9 cellular contexts compared by ENCODE assay signal in the genomic region with DNA sequence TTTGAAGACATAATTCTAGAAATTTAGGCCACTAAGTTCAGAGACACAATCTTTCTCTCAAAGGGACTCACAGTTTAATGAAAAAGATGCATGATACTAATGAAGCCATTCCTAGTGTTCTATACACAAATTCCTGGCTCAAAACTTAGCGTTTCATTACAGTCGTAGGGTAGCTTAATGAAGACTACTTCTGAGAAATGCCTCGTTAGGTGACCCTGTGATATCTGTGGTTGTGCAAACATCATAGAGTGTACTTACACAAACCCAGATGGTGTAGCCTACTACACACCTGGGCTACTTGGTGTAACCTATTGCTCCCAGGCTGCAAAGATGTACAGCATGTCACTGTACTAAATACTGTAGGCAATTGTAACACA. TPM values are rescaled to one million over a fixed set of nuclear protein-coding genes. Genes with fewer than 3 reads are reported as not detected.
DNase-seq lines count a peak whose midpoint lies in the region; ATAC-seq, FAIRE-seq and TF ChIP-seq lines count a peak whose summit lies in the region.
"Had no signal": no experiment of that assay in that cellular context is flagged by ENCODE, and none has a peak within 500 bp of the region (broad histone marks: within the 10 kb centered on the region; RNA-seq: fewer than 3 reads in every experiment).

No MANE protein-coding gene starts in this region.

- no peaks in the 10 kb centered on the region for H3F3A ChIP-seq in DOHH2 (ENCODE audit: control insufficient read depth, insufficient read depth)

- no peak for DNase-seq in IMR-90
- DNase-seq in breast epithelium (ENCODE audit: low spot score in 2 of 2), result no peak
- no peak for DNase-seq in trophoblast cell
- DNase-seq in amniotic stem cell (lab: John Stamatoyannopoulos, UW), result no peak
- no peak for DNase-seq in GM12892 (ENCODE audit: insufficient read length)
- no peak for DNase-seq in NCI-H748 (lab: John Stamatoyannopoulos, UW; ENCODE audit: unreplicated experiment)
- no peak for DNase-seq in stimulated activated CD4-positive, alpha-beta T cell treated with anti-CD3 and anti-CD28 coated beads, Interleukin-1b, Interleukin-23, amount 100 ng/mL, for 48 hours

- POLR2A ChIA-PET in IMR-90 (lab: Charles Lee; ENCODE audit: unreplicated experiment), result no interaction called here

- H3K9me3 ChIP-seq in DOHH2 (ENCODE audit: control insufficient read depth, insufficient read depth, low read length), result peaks cover 4% of the 10 kb centered on the region; the same call in 1 of the 2 replicates
- H3K9me3 ChIP-seq in IMR-90 (ENCODE audit: control insufficient read depth, insufficient read depth, low read length), result no peaks in the 10 kb centered on the region
- H3K9me3 ChIP-seq in breast epithelium, result no peaks in the 10 kb centered on the region
- H3K9me3 ChIP-seq in trophoblast cell (ENCODE audit: insufficient read depth, low read depth, low read length), result no peaks in the 10 kb centered on the region

- H3K27me3 ChIP-seq in DOHH2 (ENCODE audit: control insufficient read depth, low read length) (no peaks in the 10 kb centered on the region), IMR-90 (ENCODE audit: control insufficient read depth, insufficient read depth, low read length) (no peaks in the 10 kb centered on the region; the same call in 1 of the 2 replicates), breast epithelium (no peaks in the 10 kb centered on the region), trophoblast cell (ENCODE audit: insufficient read depth, low read length) (no peaks in the 10 kb centered on the region)

- dilution Hi-C loops in IMR-90 (cut with HindIII; ENCODE audit: low sequenced_read_pairs, unreplicated experiment), result no loop called here

- H4K91ac ChIP-seq in IMR-90 (ENCODE audit: insufficient read depth, low read depth, low read length), result no peak overlapping the region
- no peak overlapping the region for H4K91ac ChIP-seq in trophoblast cell (ENCODE audit: low read depth, low read length)

- H4K8ac ChIP-seq in IMR-90 (ENCODE audit: low read depth in 2 of 2, low read length in 2 of 2), result peak overlapping the region; percentile 33 to 49; a peak in 3 of 4 replicates
- peak overlapping the region; percentile 7 for H4K8ac ChIP-seq in trophoblast cell (ENCODE audit: low read depth, low read length)

- H3K79me2 ChIP-seq in DOHH2 (ENCODE audit: control insufficient read depth, low read length) (peaks cover 45% of the 10 kb centered on the region), trophoblast cell (ENCODE audit: control insufficient read depth, insufficient read depth, low read length, poor library complexity) (peaks cover 7% of the 10 kb centered on the region)

- H3K4me1 ChIP-seq in DOHH2 (ENCODE audit: control insufficient read depth, low read length) (peaks cover 21% of the 10 kb centered on the region), IMR-90 (ENCODE audit: control insufficient read depth, insufficient read depth, low read length) (peaks cover 2% of the 10 kb centered on the region; the same call in 1 of the 2 replicates), breast epithelium (no peaks in the 10 kb centered on the region), trophoblast cell (ENCODE audit: control insufficient read depth in 1 of 2, insufficient read depth in 2 of 2, low read length in 2 of 2) (no peaks in the 10 kb centered on the region)

- H3K9ac ChIP-seq in IMR-90 (ENCODE audit: low read depth, low read length) (no peak overlapping the region), trophoblast cell (ENCODE audit: low read length) (no peak overlapping the region)

- no peak overlapping the region for H2BK20ac ChIP-seq in IMR-90 (ENCODE audit: low read depth, low read length)

- TF ChIP-seq CTCF in DOHH2 (IDR thresholded peaks at IDR 0.05; ENCODE audit: low read depth, low read length, poor library complexity, severe bottlenecking) (no peak), IMR-90 (conservative IDR thresholded peaks at IDR 0.05; ENCODE audit: low read depth, low read length) (no peak), breast epithelium (IDR thresholded peaks at IDR 0.05) (no peak)

- BruUV-seq in IMR-90 (replicated peaks; lab: Mats Ljungman, UMichigan), result no TSS peak

- H2BK12ac ChIP-seq in trophoblast cell (ENCODE audit: low read length), result no peak overlapping the region

- no peaks in the 10 kb centered on the region; the same call in 1 of the 2 replicates for H3K9me1 ChIP-seq in IMR-90 (ENCODE audit: insufficient read depth, low read length)

- H2BK5ac ChIP-seq in IMR-90 (ENCODE audit: low read depth, low read length, poor library complexity, severe bottlenecking), result no peak overlapping the region
- H2BK5ac ChIP-seq in trophoblast cell (ENCODE audit: low read depth, low read length, poor library complexity), result no peak overlapping the region

- in situ Hi-C loops in IMR-90 (cut with MboI; ENCODE audit: low sequenced_read_pairs), result no loop called here

- H3K14ac ChIP-seq in IMR-90 (replicated peaks; ENCODE audit: low read depth, low read length) (no peak overlapping the region), trophoblast cell (ENCODE audit: low read length) (no peak overlapping the region)

- H2AK5ac ChIP-seq in IMR-90 (ENCODE audit: low read depth, low read length), result no peak overlapping the region
- no peak overlapping the region for H2AK5ac ChIP-seq in trophoblast cell (ENCODE audit: low read length)

- ATAC-seq in IMR-90 (ENCODE audit: low read depth), result no peak

- H3K27ac ChIP-seq in DOHH2 (ENCODE audit: low read depth, low read length) (no peak overlapping the region), IMR-90 (ENCODE audit: insufficient read depth, low read length) (no peak overlapping the region), breast epithelium (peak overlapping the region; percentile 82 to 85), trophoblast cell (ENCODE audit: low read depth, low read length) (no peak overlapping the region)

- H3K56ac ChIP-seq in IMR-90 (ENCODE audit: extremely low read depth, insufficient read depth, low read length), result no peak overlapping the region

- FAIRE-seq in GM12892 (lab: Jason Lieb, UNC), result no peak
- FAIRE-seq: urothelium cell line had no signal

- H2AK9ac ChIP-seq in IMR-90 (replicated peaks; ENCODE audit: low read depth, low read length, poor library complexity), result no peak overlapping the region

- H2AFZ ChIP-seq in IMR-90 (replicated peaks; ENCODE audit: low read length, poor library complexity), result peak overlapping the region; percentile 26
- H2AFZ ChIP-seq in trophoblast cell (ENCODE audit: insufficient read depth, low read length, poor library complexity), result no peak overlapping the region

- H2BK120ac ChIP-seq in IMR-90 (ENCODE audit: low read depth, low read length) (no peak overlapping the region), trophoblast cell (ENCODE audit: insufficient read depth, low read length, poor library complexity) (no peak overlapping the region)

- WGBS in IMR-90 (ENCODE audit: extremely low coverage in 2 of 2, insufficient read length in 1 of 2), 2 experiments, result no CpG with 5 or more reads among the region's 3 CpGs
- WGBS in trophoblast cell (ENCODE audit: extremely low coverage, insufficient coverage, insufficient read length), result no CpG with 5 or more reads among the region's 3 CpGs

- CTCF ChIA-PET in IMR-90 (lab: Yijun Ruan, JAX), result interaction anchor here (1.0 to 1.1 kb wide), 2 partner anchors 8 to 352 kb away, joined by 3 read pairs; no protein-coding TSS in a partner anchor

- H3K18ac ChIP-seq in IMR-90 (ENCODE audit: low read depth, low read length), result no peak overlapping the region
- H3K18ac ChIP-seq in trophoblast cell (ENCODE audit: low read length), result no peak overlapping the region

- H3K9me2 ChIP-seq in DOHH2 (replicated peaks; ENCODE audit: control insufficient read depth, low read length), result no peaks in the 10 kb centered on the region

- H2BK15ac ChIP-seq in IMR-90 (ENCODE audit: low read depth, low read length), result no peak overlapping the region

- H3K4me2 ChIP-seq in DOHH2 (ENCODE audit: low read length) (peak overlapping the region; percentile 52), IMR-90 (ENCODE audit: low read depth, low read length) (no peak overlapping the region), trophoblast cell (ENCODE audit: low read length) (peak overlapping the region; percentile 11)

- H3K4me3 ChIP-seq in DOHH2 (ENCODE audit: low read length) (peak overlapping the region; percentile 97), IMR-90 (ENCODE audit: insufficient read depth, low read depth, low read length) (no peak overlapping the region), breast epithelium (peak overlapping the region; percentile 78 to 87 (median 79)), trophoblast cell (ENCODE audit: low read depth, low read length) (no peak overlapping the region)

- TF ChIP-seq RAD21 in IMR-90 (IDR thresholded peaks at IDR 0.05; ENCODE audit: low read length), result no peak

- H4K12ac ChIP-seq in trophoblast cell (ENCODE audit: low read depth, low read length), result no peak overlapping the region

- H3K4ac ChIP-seq in IMR-90 (ENCODE audit: low read depth, low read length), result no peak overlapping the region
- no peak overlapping the region for H3K4ac ChIP-seq in trophoblast cell (ENCODE audit: low read depth, low read length)

- peaks cover 7 to 30% of the 10 kb centered on the region in 2 experiments; a peak in 3 of 4 replicates for H3K79me1 ChIP-seq in IMR-90 (ENCODE audit: low read depth in 1 of 2, low read length in 2 of 2)
- peaks cover 2% of the 10 kb centered on the region for H3K79me1 ChIP-seq in trophoblast cell (ENCODE audit: low read length)

- H4K20me1 ChIP-seq in DOHH2 (ENCODE audit: control insufficient read depth, insufficient read depth, low read depth, low read length) (peaks cover 11% of the 10 kb centered on the region; the same call in 1 of the 2 replicates), IMR-90 (ENCODE audit: insufficient read depth, low read length) (peaks cover 5% of the 10 kb centered on the region; the same call in 1 of the 2 replicates)

- H3K36me3 ChIP-seq in DOHH2 (ENCODE audit: control insufficient read depth, low read length) (peaks cover 30% of the 10 kb centered on the region), IMR-90 (ENCODE audit: control insufficient read depth, insufficient read depth, low read length) (no peaks in the 10 kb centered on the region), breast epithelium (no peaks in the 10 kb centered on the region), trophoblast cell (ENCODE audit: control insufficient read depth in 1 of 2, insufficient read depth in 2 of 2, low read length in 2 of 2) (no peaks in the 10 kb centered on the region)

- H4K5ac ChIP-seq in IMR-90 (ENCODE audit: low read depth, low read length), result no peak overlapping the region

- no peak overlapping the region for H3K23ac ChIP-seq in IMR-90 (ENCODE audit: low read depth, low read length)
- H3K23ac ChIP-seq in trophoblast cell (ENCODE audit: low read length), result no peak overlapping the region

- intact Hi-C loops in IMR-90 (cut with micrococcal nuclease), result loop anchor here (2.0 to 10.0 kb wide), 2 partner anchors 30 to 352 kb away; no protein-coding TSS in a partner anchor
- intact Hi-C loops in breast epithelium (cut with DNase I; ENCODE audit: low total_unique reads), result no loop called here

- TF ChIP-seq POLR2A in IMR-90 (IDR thresholded peaks at IDR 0.05; ENCODE audit: low read depth, low read length), result no peak
- TF ChIP-seq POLR2A in breast epithelium (IDR thresholded peaks at IDR 0.05), result no peak
- TF ChIP-seq POLR2A in GM12892 (IDR thresholded peaks at IDR 0.05; ENCODE audit: low read depth, low read length), result no peak

RNA-seq across cellular contexts. Expression of a gene that starts 0.5 kb away (rescaled TPM):
- total RNA-seq in IMR-90 (2012; rRNA removed) (122 and 141 TPM in 2 replicates), breast epithelium (10 to 100 TPM; 52.1 to 59.4 (median 53.1) TPM)
- polyA plus RNA-seq in IMR-90 (2012; rRNA removed), result 46.2 and 56.9 TPM in 2 replicates
- 13.3 and 25.8 TPM in 2 replicates for polyA plus RNA-seq in IMR-90 (2012; cell fraction: cytosol; rRNA removed)
- polyA plus RNA-seq in IMR-90 (2012; cell fraction: nucleus; rRNA removed; ENCODE audit: low replicate concordance), result 3.3 and 21.3 TPM in 2 replicates
- 47.0 and 49.1 TPM in 2 replicates for polyA plus RNA-seq in trophoblast cell (2013)
- 90.2 TPM for polyA plus RNA-seq in GM12892 (2012; ENCODE audit: missing spikeins)

Comparison
In these comparisons a context has a peak if more than half of its experiments do, and no peak if none do; other contexts are left out.
1. H3K27ac ChIP-seq: peak in breast epithelium (2 of 2); none in DOHH2 (single experiment), IMR-90 (single experiment) and trophoblast cell (single experiment).
2. H3K4me3 ChIP-seq: peak in DOHH2 (single experiment) and breast epithelium (3 of 3); none in IMR-90 (single experiment) and trophoblast cell (single experiment).